Comparison of ENCODE assay signal across 16 cellular contexts in the genomic region with DNA sequence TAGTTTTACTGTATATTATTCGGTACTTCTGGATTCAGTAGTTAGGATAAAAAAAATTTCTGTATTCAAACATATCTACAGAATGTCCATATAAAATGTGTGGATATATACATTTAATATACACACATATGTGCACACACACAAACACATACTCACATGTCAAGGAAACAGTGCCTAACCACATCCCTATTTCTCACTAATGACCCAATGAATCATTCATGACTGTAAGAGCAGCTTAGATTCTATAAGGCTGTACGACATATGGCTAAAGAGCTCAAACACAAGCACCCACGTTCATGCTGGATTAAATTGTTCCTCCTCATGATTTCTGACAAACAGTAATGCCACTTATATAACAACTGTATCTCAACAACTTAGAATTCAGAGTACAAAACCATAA.
"Had no signal": no experiment of that assay in that cellular context is flagged by ENCODE, and none has a peak within 500 bp of the region (broad histone marks: within the 10 kb centered on the region; RNA-seq: fewer than 3 reads in every experiment).

No MANE protein-coding gene starts in this region.

- H3K27ac ChIP-seq: hepatocyte, lower lobe of right lung, psoas muscle, tibial artery had no signal

- DNase-seq: activated CD4-positive, alpha-beta memory T cell treated with anti-CD3 and anti-CD28 coated beads for 36 hours; activated CD4-positive, alpha-beta T cell treated with anti-CD3 and anti-CD28 coated beads for 36 hours; activated gamma-delta T cell treated with Interleukin-2 at 50 U/mL for 16 hours; activated T-cell treated with anti-CD3 and anti-CD28 coated beads for 4 hours; amniotic stem cell; dermis blood vessel endothelial cell; effector memory CD8-positive, alpha-beta T cell; lower lobe of right lung; naive thymus-derived CD8-positive, alpha-beta T cell; psoas muscle; right cardiac atrium; stimulated activated CD4-positive, alpha-beta T cell treated with anti-CD3 and anti-CD28 coated beads, Interleukin-2, amount 100 ng/mL, for 24 hours; stimulated activated naive CD4-positive, alpha-beta T cell treated with Interleukin-2 at 50 U/mL for 16 hours; tibial artery had no signal

- ATAC-seq: activated CD4-positive, alpha-beta T cell treated with anti-CD3 and anti-CD28 coated beads for 36 hours; effector memory CD8-positive, alpha-beta T cell; lower lobe of right lung; naive thymus-derived CD8-positive, alpha-beta T cell; psoas muscle; right cardiac atrium; WTC11 had no signal

- H3K4me3 ChIP-seq: hepatocyte, lower lobe of right lung, psoas muscle, tibial artery had no signal

- H3K4me1 ChIP-seq: lower lobe of right lung, psoas muscle, tibial artery had no signal

- H3K79me2 ChIP-seq: hepatocyte had no signal

- H3K27me3 ChIP-seq: hepatocyte, tibial artery had no signal

- H3K4me2 ChIP-seq: hepatocyte had no signal

- H3K9me3 ChIP-seq: lower lobe of right lung, psoas muscle, tibial artery had no signal

- H3K36me3 ChIP-seq: lower lobe of right lung, tibial artery had no signal

- H2AFZ ChIP-seq: hepatocyte had no signal
